7 cellular contexts compared by ENCODE assay signal in genomic region chr14:102516531-102517411, GRCh38. TPM values are rescaled to one million over a fixed set of nuclear protein-coding genes. Genes with fewer than 3 reads are reported as not detected.
A peak's percentile ranks its signal among the peaks of the same experiment; 100 is the strongest.
DNase-seq lines count a peak whose midpoint lies in the region; ATAC-seq and TF ChIP-seq lines count a peak whose summit lies in the region.

No MANE protein-coding gene starts in this region.

- intact Hi-C loops in Right ventricle myocardium superior (cut with DNase I), result loop anchor here (1.0 kb wide), 1 partner anchor 78 kb away; no protein-coding TSS in a partner anchor
- intact Hi-C loops in posterior cingulate gyrus (cut with DNase I), result loop anchor here (1.0 to 10.0 kb wide), 3 partner anchors 78 to 282 kb away; partner anchors contain the start of gene ZNF839

- ATAC-seq in HG02970 (IDR thresholded peaks at IDR 0.05; ENCODE audit: low FRiP score, unreplicated experiment) (peak; percentile 57), Right ventricle myocardium superior (ENCODE audit: poor library complexity) (peak; percentile 88)

- in situ Hi-C loops in GM13976 (cut with MboI; ENCODE audit: low sequenced_read_pairs, unreplicated experiment), result no loop called here

- DNase-seq in GM13976 (ENCODE audit: low spot score) (peak; percentile 88), RPMI7951 (ENCODE audit: low read depth) (peak; percentile 35), Right ventricle myocardium superior (peak; percentile 79), posterior cingulate gyrus (peak in 7 of 10 donors; percentile 40 to 95 (median 66))
- peak; percentile 63 for DNase-seq in activated naive CD4-positive, alpha-beta T cell treated with Interleukin-2 at 50 U/mL for 16 hours
- no peak for DNase-seq in NK-92 treated with Interleukin-12 subunit alpha and Interleukin-12 subunit beta, amount 100 ng/mL, for 24 hours (lab: John Stamatoyannopoulos, UW)

- peak; percentile 96 for TF ChIP-seq CTCF in GM13976 (IDR thresholded peaks at IDR 0.05; ENCODE audit: borderline replicate concordance, control extremely low read depth, extremely low read depth, insufficient read depth, missing control alignments)

RNA-seq across cellular contexts. Expression of gene ANKRD9, which starts 7.2 kb away (rescaled TPM):
- total RNA-seq in RPMI7951 (2014; rRNA removed; shearing (Covaris generic)), result 6.8 and 14.0 TPM in 2 replicates
- total RNA-seq in Right ventricle myocardium superior, result 159 TPM

Comparison
In these comparisons a context has a peak if more than half of its experiments do, and no peak if none do; other contexts are left out.
1. RNA of gene ANKRD9, which starts 7.2 kb away (total RNA-seq): 159 TPM in Right ventricle myocardium superior (single experiment); 6.8 to 14.0 TPM in RPMI7951; every median in the first group is over 10 times any median in the second.